ENCODE assay signal across 14 cellular contexts in genomic region chr11:35962373-35963138, GRCh38. TPM values are rescaled to one million over a fixed set of nuclear protein-coding genes. Genes with fewer than 3 reads are reported as not detected.
"Had no signal": no experiment of that assay in that cellular context is flagged by ENCODE, and none has a peak within 500 bp of the region (broad histone marks: within the 10 kb centered on the region; RNA-seq: fewer than 3 reads in every experiment).

No MANE protein-coding gene starts in this region.

- DNase-seq: activated CD4-positive, alpha-beta T cell treated with anti-CD3 and anti-CD28 coated beads, Interleukin-2, amount 50 U/mL, for 4 hours; activated CD4-positive, CD25-positive, alpha-beta regulatory T cell treated with anti-CD3 and anti-CD28 coated beads, Interleukin-2, amount 50 U/mL, for 72 hours; activated CD8-positive, alpha-beta memory T cell treated with anti-CD3 and anti-CD28 coated beads, Interleukin-2, amount 10 ng/mL, durations not matched to agents 7 days and 5 days; activated effector memory CD4-positive, alpha-beta T cell treated with Interleukin-2 at 50 U/mL for 16 hours; activated T-cell treated with anti-CD3 and anti-CD28 coated beads, Interleukin-2, amount 50 U/mL, for 24 hours; effector memory CD8-positive, alpha-beta T cell; left colon; natural killer cell; psoas muscle; right lobe of liver; spleen; stimulated activated CD4-positive, alpha-beta T cell treated with anti-CD3 and anti-CD28 coated beads, Interleukin-2, amount 100 ng/mL, for 24 hours; stimulated activated naive B cell treated with anti-CD40 and anti-IgM and Interleukin-4, amounts not matched to agents 10 μg/mL and 1 μg/mL and 100 μg/mL, for 72 hours; transverse colon had no signal

- ATAC-seq: activated CD8-positive, alpha-beta memory T cell treated with anti-CD3 and anti-CD28 coated beads, Interleukin-2, amount 10 ng/mL, durations not matched to agents 7 days and 5 days; effector memory CD8-positive, alpha-beta T cell; left colon; natural killer cell; psoas muscle; right lobe of liver; stimulated activated naive B cell treated with anti-CD40 and anti-IgM and Interleukin-4, amounts not matched to agents 10 μg/mL and 1 μg/mL and 100 μg/mL, for 72 hours had no signal

RNA-seq across cellular contexts. Expression of gene LDLRAD3, which starts 18.7 kb away (rescaled TPM):
- total RNA-seq: activated CD8-positive, alpha-beta memory T cell treated with anti-CD3 and anti-CD28 coated beads, Interleukin-2, amount 10 ng/mL, durations not matched to agents 7 days and 5 days had no signal
